ENCODE assay signal across 8 cellular contexts in the genomic region with DNA sequence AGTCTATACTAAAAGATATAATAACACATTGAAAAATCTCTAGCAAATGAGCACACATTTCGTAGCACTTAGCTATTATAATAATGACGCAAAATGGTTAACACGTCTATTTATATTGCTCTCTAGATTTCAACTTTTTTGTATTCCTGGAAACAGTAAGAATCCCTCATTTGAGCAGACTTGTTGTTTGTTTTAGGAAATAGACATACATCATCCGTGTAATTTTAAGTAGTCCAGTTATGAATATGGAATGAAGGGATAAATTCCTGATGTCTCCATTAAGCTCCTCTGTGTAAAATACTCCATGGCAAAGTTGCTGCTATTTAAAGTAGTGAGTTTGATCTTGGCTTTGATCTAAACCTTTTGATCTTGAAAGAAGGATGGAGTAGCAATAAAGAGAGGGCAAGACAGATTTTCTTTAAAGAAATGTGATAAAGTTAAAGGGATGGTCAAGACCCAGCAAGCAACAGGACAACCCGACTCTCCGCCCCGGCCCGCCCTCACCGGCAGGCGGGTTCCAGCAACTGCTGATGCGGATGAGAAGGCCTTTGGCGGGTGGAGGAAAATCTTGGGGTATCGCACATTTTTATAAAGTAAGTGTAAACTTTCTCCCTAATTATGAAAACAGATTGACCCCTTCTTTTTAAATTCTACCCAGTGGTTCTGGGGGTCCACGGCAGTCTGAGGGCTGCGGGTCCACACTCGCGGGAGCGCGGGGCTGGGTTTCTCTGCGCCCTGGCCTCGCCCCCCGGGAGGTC.
A peak's percentile ranks its signal among the peaks of the same experiment; 100 is the strongest.
DNase-seq lines count a peak whose midpoint lies in the region; ATAC-seq, FAIRE-seq and TF ChIP-seq lines count a peak whose summit lies in the region.

No MANE protein-coding gene starts in this region.

- TF ChIP-seq POLR2A in H1 (IDR thresholded peaks at IDR 0.05; ENCODE audit: control extremely low read depth in 1 of 2, low read depth in 2 of 2, low read length in 2 of 2): no peak
- peak in 1 of 2 donors; percentile 67 for TF ChIP-seq POLR2A in thyroid gland (IDR thresholded peaks at IDR 0.05)

- H3K4me1 ChIP-seq in SK-N-SH (ENCODE audit: control insufficient read depth in 1 of 2, insufficient read depth in 2 of 2, low read depth in 1 of 2, low read length in 1 of 2) (peaks cover 0 to 23% of the 10 kb centered on the region in 2 experiments; a peak in 2 of 4 replicates), H1 (replicated peaks in 1 of 4; ENCODE audit: control insufficient read depth in 3 of 4, insufficient read depth in 4 of 4, low read length in 3 of 4) (peaks cover 0 to 3% (median 0%) of the 10 kb centered on the region in 4 experiments; a peak in 1 of 7 replicates), thyroid gland (peaks cover 26 to 45% of the 10 kb centered on the region in 2 donors)

- H3K9ac ChIP-seq in SK-N-SH (peak overlapping the region; percentile 87), H1 (replicated peaks in 1 of 4; ENCODE audit: extremely low read depth in 1 of 4, low read depth in 3 of 4, low read length in 3 of 4) (peak overlapping the region in 2 of 4 experiments; percentile 34 to 56; a peak in 2 of 7 replicates)

- H3K4me1 Mint-ChIP-seq in memory B cell: peaks cover 10% of the 10 kb centered on the region

- H3K79me1 ChIP-seq in H1 (ENCODE audit: low read depth, low read length): no peaks in the 10 kb centered on the region

- H4K5ac ChIP-seq in H1 (ENCODE audit: insufficient read length, low read depth, low read length): no peak overlapping the region

- no peak overlapping the region for H3K14ac ChIP-seq in H1 (ENCODE audit: insufficient read length)

- H3K27me3 ChIP-seq in SK-N-SH (ENCODE audit: insufficient read depth) (no peaks in the 10 kb centered on the region), H1 (replicated peaks in 1 of 4; ENCODE audit: control insufficient read depth in 3 of 4, extremely low read depth in 1 of 4, insufficient read depth in 3 of 4, low read length in 3 of 4) (peaks cover 2 to 17% (median 13%) of the 10 kb centered on the region in 4 experiments), thyroid gland (no peaks in the 10 kb centered on the region)

- H3K36me3 Mint-ChIP-seq in memory B cell: peaks cover 8% of the 10 kb centered on the region

- H3K4me2 ChIP-seq in SK-N-SH (peak overlapping the region; percentile 75), H1 (ENCODE audit: insufficient read depth in 1 of 2, low read depth in 2 of 2, low read length in 2 of 2) (peak overlapping the region; percentile 56 to 93)

- H3K27ac Mint-ChIP-seq in memory B cell: no peak overlapping the region

- TF ChIP-seq RAD21 in SK-N-SH (IDR thresholded peaks at IDR 0.05; ENCODE audit: low read length): no peak; the same call in 1 of the 2 replicates
- peak in 1 of 2 experiments; percentile 18; a peak in 1 of 4 replicates for TF ChIP-seq RAD21 in H1 (IDR thresholded peaks at IDR 0.05 in 1 of 2, conservative IDR thresholded peaks at IDR 0.05 in 1 of 2; ENCODE audit: low read depth in 2 of 2, low read length in 2 of 2)

- H3K4me3 ChIP-seq in SK-N-SH (ENCODE audit: low read depth in 2 of 2, low read length in 1 of 2) (peak overlapping the region; percentile 67 to 87), H1 (ENCODE audit: extremely low read depth in 1 of 4, insufficient read depth in 2 of 4, low read depth in 3 of 4, low read length in 4 of 4) (peak overlapping the region; percentile 62 to 89 (median 76)), thyroid gland (replicated peaks in 1 of 3) (peak overlapping the region; percentile 53 to 85 (median 74))

- intact Hi-C loops in thyroid gland (cut with DNase I): no loop called here

- no peak overlapping the region for H2BK120ac ChIP-seq in H1 (replicated peaks; ENCODE audit: low read depth, low read length)

- H3K9me3 ChIP-seq in SK-N-SH: no peaks in the 10 kb centered on the region
- H3K9me3 ChIP-seq in H1 (ENCODE audit: insufficient read depth in 2 of 2, low read depth in 1 of 2, low read length in 1 of 2): no peaks in the 10 kb centered on the region; a peak in 1 of 4 replicates
- no peaks in the 10 kb centered on the region for H3K9me3 ChIP-seq in thyroid gland

- peak overlapping the region; percentile 83 for H4K8ac ChIP-seq in H1 (ENCODE audit: extremely low read depth, insufficient read depth, low read length)

- no peak overlapping the region for H2BK15ac ChIP-seq in H1 (ENCODE audit: low read length)

- H3K23ac ChIP-seq in H1 (ENCODE audit: insufficient read length): no peak overlapping the region

- CTCF ChIA-PET in SK-N-SH (lab: Yijun Ruan, JAX): interaction anchor here (0.7 to 2.6 kb wide), 7 partner anchors 12 to 323 kb away, joined by 3 to 16 read pairs (median 5); no protein-coding TSS in a partner anchor
- CTCF ChIA-PET in H1 (lab: Charles Lee; ENCODE audit: partially characterized antibody): interaction anchor here (1.2 to 1.4 kb wide), 2 partner anchors 9 to 449 kb away, joined by 4 to 5 read pairs; partner anchors contain the start of gene PCAT7

- H2AFZ ChIP-seq in SK-N-SH (ENCODE audit: low read depth) (peak overlapping the region; percentile 72), H1 (ENCODE audit: low read length) (peak overlapping the region; percentile 86; the same call in 1 of the 2 replicates)

- H3K23me2 ChIP-seq in H1 (ENCODE audit: low read depth, low read length): peaks cover 3% of the 10 kb centered on the region; the same call in 1 of the 2 replicates

- H3K9me2 ChIP-seq in SK-N-SH: no peaks in the 10 kb centered on the region

- H3K9me3 Mint-ChIP-seq in memory B cell: no peaks in the 10 kb centered on the region

- TF ChIP-seq CTCF in SK-N-SH (IDR thresholded peaks at IDR 0.05) (peak; percentile 25), H1 (IDR thresholded peaks at IDR 0.05; ENCODE audit: control extremely low read depth in 1 of 3, insufficient read depth in 1 of 3, low read depth in 1 of 3, low read length in 3 of 3) (peak in 1 of 3 experiments; percentile 17; a peak in 1 of 4 replicates), thyroid gland (IDR thresholded peaks at IDR 0.05) (peak in 3 of 6 experiments; percentile 6 to 34 (median 32))

- no peak overlapping the region for H2BK5ac ChIP-seq in H1 (ENCODE audit: low read depth, low read length)

- no peak overlapping the region for H3K4ac ChIP-seq in H1 (replicated peaks; ENCODE audit: insufficient read length, low read depth, low read length)

- 12% methylated on average over 16 of the region's 22 CpGs for WGBS in SK-N-SH (ENCODE audit: low lambda C conversion rate)
- 15% methylated on average over 22 of the region's 22 CpGs; no CpG with 5 or more reads in 1 of the 2 experiments for WGBS in H1 (ENCODE audit: extremely low coverage in 1 of 2, insufficient coverage in 1 of 2, insufficient read length in 1 of 2, insufficient replicate concordance in 2 of 2, low coverage in 1 of 2, low lambda C conversion rate in 2 of 2, missing lambda C conversion rate in 1 of 2), 2 experiments
- 11 to 12% methylated on average over 22 of the region's 22 CpGs for WGBS in thyroid gland, 2 donors

- H3F3A ChIP-seq in SK-N-SH (replicated peaks; ENCODE audit: insufficient read depth): peaks cover 23% of the 10 kb centered on the region

- peaks cover 43% of the 10 kb centered on the region for H3K79me2 ChIP-seq in SK-N-SH (ENCODE audit: insufficient read depth)
- H3K79me2 ChIP-seq in H1 (ENCODE audit: control insufficient read depth in 1 of 2, insufficient read depth in 2 of 2, low read length in 2 of 2): no peaks in the 10 kb centered on the region

- H4K20me1 ChIP-seq in SK-N-SH (ENCODE audit: insufficient read depth): no peaks in the 10 kb centered on the region
- peaks cover 2 to 3% of the 10 kb centered on the region in 2 experiments for H4K20me1 ChIP-seq in H1 (replicated peaks in 1 of 2; ENCODE audit: control insufficient read depth in 1 of 2, insufficient read depth in 2 of 2, low read length in 2 of 2)

- H2AK5ac ChIP-seq in H1 (ENCODE audit: low read depth, low read length): no peak overlapping the region

- H3K36me3 ChIP-seq in SK-N-SH (replicated peaks in 1 of 2; ENCODE audit: control insufficient read depth in 1 of 2, insufficient read depth in 2 of 2, low read length in 1 of 2) (peaks cover 12 to 25% of the 10 kb centered on the region in 2 experiments), H1 (ENCODE audit: control insufficient read depth in 2 of 4, insufficient read depth in 4 of 4, low read length in 3 of 4) (no peaks in the 10 kb centered on the region), thyroid gland (no peaks in the 10 kb centered on the region)

- H3K27ac ChIP-seq in SK-N-SH (ENCODE audit: low read depth in 2 of 2, low read length in 1 of 2) (peak overlapping the region; percentile 84 to 97), H1 (ENCODE audit: low read depth, low read length) (no peak overlapping the region), thyroid gland (peak overlapping the region; percentile 100)

- DNase-seq in activated CD4-positive, alpha-beta T cell treated with anti-CD3 and anti-CD28 coated beads for 48 hours: peak; percentile 34
- DNase-seq in activated CD4-positive, alpha-beta T cell treated with anti-CD3 and anti-CD28 coated beads, Interleukin-2, amount 50 U/mL, for 1 hour: no peak
- DNase-seq in SK-N-SH: peak; percentile 80
- no peak for DNase-seq in H1 (ENCODE audit: low read depth in 1 of 2, low spot score in 2 of 2)
- DNase-seq in memory B cell (ENCODE audit: low spot score in 2 of 2): peak in 1 of 2 donors; percentile 13
- peak; percentile 74 to 84 for DNase-seq in thyroid gland

- POLR2A ChIA-PET in SK-N-SH (lab: Yijun Ruan, JAX): interaction anchor here (0.8 to 1.2 kb wide), 3 partner anchors 92 to 223 kb away, joined by 3 to 4 read pairs (median 3); no protein-coding TSS in a partner anchor
- POLR2A ChIA-PET in H1 (lab: Charles Lee; ENCODE audit: partially characterized antibody): no interaction called here

- H3K27me3 Mint-ChIP-seq in memory B cell: peaks cover 15% of the 10 kb centered on the region

- H4K91ac ChIP-seq in H1 (replicated peaks; ENCODE audit: insufficient read length, low read length): no peak overlapping the region

- ATAC-seq in HG03045 (IDR thresholded peaks at IDR 0.05; ENCODE audit: unreplicated experiment) (peak; percentile 12), memory B cell (ENCODE audit: low read depth) (no peak), GM18502 (IDR thresholded peaks at IDR 0.05; ENCODE audit: poor library complexity, unreplicated experiment) (no peak)

- TF ChIP-seq EP300 in SK-N-SH (IDR thresholded peaks at IDR 0.05; ENCODE audit: borderline replicate concordance in 1 of 2, low read depth in 1 of 2, low read length in 1 of 2) (no peak), H1 (IDR thresholded peaks at IDR 0.05; ENCODE audit: borderline replicate concordance in 1 of 2, low read depth in 2 of 2, low read length in 2 of 2) (no peak)

- H3K18ac ChIP-seq in H1 (ENCODE audit: extremely low read depth, low read length): no peak overlapping the region; the same call in 1 of the 2 replicates

- no peak overlapping the region for H3K56ac ChIP-seq in H1 (replicated peaks; ENCODE audit: insufficient read length, low read depth, low read length)

- no peak overlapping the region for H2BK20ac ChIP-seq in H1 (ENCODE audit: low read length)

- H3K4me3 Mint-ChIP-seq in memory B cell: peak overlapping the region; percentile 59

- no peak for FAIRE-seq in H1 (lab: Jason Lieb, UNC)

- no peak overlapping the region for H2BK12ac ChIP-seq in H1 (ENCODE audit: low read depth, low read length)

TF ChIP-seq in H1, 55 proteins besides CTCF, POLR2A, EP300 and RAD21 (continues in another document):
- TF ChIP-seq PHF8 (conservative IDR thresholded peaks at IDR 0.05; ENCODE audit: low read depth, low read length) (0 out of 2 replicates have a peak, but pooled peaks have one; percentile 36), ASH2L (IDR thresholded peaks at IDR 0.05; ENCODE audit: low read length) (peak; percentile 46)

Comparison
In these comparisons a context has a peak if more than half of its experiments do, and no peak if none do; other contexts are left out.
1. DNase-seq: peak in activated CD4-positive, alpha-beta T cell treated with anti-CD3 and anti-CD28 coated beads for 48 hours (single experiment), SK-N-SH (single experiment) and thyroid gland (2 of 2); none in activated CD4-positive, alpha-beta T cell treated with anti-CD3 and anti-CD28 coated beads, Interleukin-2, amount 50 U/mL, for 1 hour (single experiment) and H1 (0 of 2).
2. Peak in every context shown above with its lines, with median percentiles within 50 percentile points of each other: H3K4me3 ChIP-seq.